ENCODE assay signal across 1 cellular context in the genomic region with DNA sequence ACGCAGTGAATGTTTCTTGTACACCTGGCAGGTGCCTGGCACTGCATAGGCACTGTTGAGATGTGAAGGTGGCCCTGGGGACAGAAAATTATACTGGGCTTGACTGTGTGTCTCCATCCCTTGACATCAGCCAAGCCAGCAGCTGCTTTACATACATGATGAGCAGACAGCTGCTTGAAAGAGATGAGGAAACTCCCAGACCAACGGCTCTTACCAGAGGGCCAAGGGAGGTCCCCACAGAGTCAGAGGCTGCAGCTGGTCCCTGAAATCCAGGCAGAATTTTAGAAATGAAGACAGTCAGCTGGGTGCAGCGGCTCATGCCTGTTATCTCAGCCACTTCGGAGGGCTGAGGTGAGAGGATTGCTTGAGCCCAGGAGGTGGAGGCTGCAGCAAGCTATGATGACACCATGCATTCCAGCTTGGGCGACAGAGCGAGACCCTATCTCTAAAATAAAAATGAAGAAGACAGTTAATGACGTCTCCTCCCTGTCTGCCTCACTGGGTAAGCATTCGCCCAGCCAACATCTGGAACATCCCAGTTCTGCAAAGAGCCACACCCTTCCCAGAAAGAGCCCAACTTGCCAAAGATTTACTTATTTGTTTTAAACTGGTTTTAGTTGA.
TF ChIP-seq lines count a peak whose summit lies in the region.

No MANE protein-coding gene starts in this region.

TF ChIP-seq in GM12878, 131 proteins besides CTCF, POLR2A, EP300 and RAD21 (continued from another document):
- TF ChIP-seq, protein P1, sequence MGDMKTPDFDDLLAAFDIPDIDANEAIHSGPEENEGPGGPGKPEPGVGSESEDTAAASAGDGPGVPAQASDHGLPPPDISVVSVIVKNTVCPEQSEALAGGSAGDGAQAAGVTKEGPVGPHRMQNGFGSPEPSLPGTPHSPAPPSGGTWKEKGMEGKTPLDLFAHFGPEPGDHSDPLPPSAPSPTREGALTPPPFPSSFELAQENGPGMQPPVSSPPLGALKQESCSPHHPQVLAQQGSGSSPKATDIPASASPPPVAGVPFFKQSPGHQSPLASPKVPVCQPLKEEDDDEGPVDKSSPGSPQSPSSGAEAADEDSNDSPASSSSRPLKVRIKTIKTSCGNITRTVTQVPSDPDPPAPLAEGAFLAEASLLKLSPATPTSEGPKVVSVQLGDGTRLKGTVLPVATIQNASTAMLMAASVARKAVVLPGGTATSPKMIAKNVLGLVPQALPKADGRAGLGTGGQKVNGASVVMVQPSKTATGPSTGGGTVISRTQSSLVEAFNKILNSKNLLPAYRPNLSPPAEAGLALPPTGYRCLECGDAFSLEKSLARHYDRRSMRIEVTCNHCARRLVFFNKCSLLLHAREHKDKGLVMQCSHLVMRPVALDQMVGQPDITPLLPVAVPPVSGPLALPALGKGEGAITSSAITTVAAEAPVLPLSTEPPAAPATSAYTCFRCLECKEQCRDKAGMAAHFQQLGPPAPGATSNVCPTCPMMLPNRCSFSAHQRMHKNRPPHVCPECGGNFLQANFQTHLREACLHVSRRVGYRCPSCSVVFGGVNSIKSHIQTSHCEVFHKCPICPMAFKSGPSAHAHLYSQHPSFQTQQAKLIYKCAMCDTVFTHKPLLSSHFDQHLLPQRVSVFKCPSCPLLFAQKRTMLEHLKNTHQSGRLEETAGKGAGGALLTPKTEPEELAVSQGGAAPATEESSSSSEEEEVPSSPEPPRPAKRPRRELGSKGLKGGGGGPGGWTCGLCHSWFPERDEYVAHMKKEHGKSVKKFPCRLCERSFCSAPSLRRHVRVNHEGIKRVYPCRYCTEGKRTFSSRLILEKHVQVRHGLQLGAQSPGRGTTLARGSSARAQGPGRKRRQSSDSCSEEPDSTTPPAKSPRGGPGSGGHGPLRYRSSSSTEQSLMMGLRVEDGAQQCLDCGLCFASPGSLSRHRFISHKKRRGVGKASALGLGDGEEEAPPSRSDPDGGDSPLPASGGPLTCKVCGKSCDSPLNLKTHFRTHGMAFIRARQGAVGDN (IDR thresholded peaks at IDR 0.05) = peak; percentile 31; the same call in 1 of the 2 replicates
- TF ChIP-seq IKZF1 (conservative IDR thresholded peaks at IDR 0.05) (peak; percentile 62), NRF1 (conservative IDR thresholded peaks at IDR 0.05; ENCODE audit: low read depth, low read length) (no peak), EED (IDR thresholded peaks at IDR 0.05; ENCODE audit: low read depth) (peak; percentile 88), TCF3 (IDR thresholded peaks at IDR 0.05; ENCODE audit: borderline replicate concordance, insufficient read depth, low read depth, low read length) (peak; percentile 71; the same call in 1 of the 2 replicates), MYB (IDR thresholded peaks at IDR 0.05; ENCODE audit: borderline replicate concordance, low read depth, low read length) (peak; percentile 60; the same call in 1 of the 2 replicates), LARP7 (IDR thresholded peaks at IDR 0.05) (no peak), IKZF2 (IDR thresholded peaks at IDR 0.05) (peak; percentile 45 to 51; a peak in 3 of 4 replicates), BHLHE40 (IDR thresholded peaks at IDR 0.05; ENCODE audit: borderline replicate concordance in 1 of 2, low read depth in 2 of 2, low read length in 1 of 2) (peak in 1 of 2 experiments; percentile 39; a peak in 1 of 4 replicates), PAX5 (IDR thresholded peaks at IDR 0.05; ENCODE audit: borderline replicate concordance, low read depth, low read length) (peak; percentile 9; the same call in 1 of the 2 replicates), HDAC6 (IDR thresholded peaks at IDR 0.05; ENCODE audit: unreplicated experiment) (no peak), NBN (IDR thresholded peaks at IDR 0.05) (0 out of 2 replicates have a peak, but pooled peaks have one; percentile 25), RUNX3 (IDR thresholded peaks at IDR 0.05; ENCODE audit: low read length) (0 out of 2 replicates have a peak, but pooled peaks have one; percentile 28), ATF7 (IDR thresholded peaks at IDR 0.05; ENCODE audit: low read depth) (peak; percentile 42), DPF2 (IDR thresholded peaks at IDR 0.05) (0 out of 2 replicates have a peak, but pooled peaks have one; percentile 47), RFX5 (IDR thresholded peaks at IDR 0.05; ENCODE audit: low read depth, low read length) (peak; percentile 30; the same call in 1 of the 2 replicates), CREB1 (IDR thresholded peaks at IDR 0.05; ENCODE audit: low read depth) (peak; percentile 55), JUNB (IDR thresholded peaks at IDR 0.05) (peak; percentile 53), POLR2AphosphoS5 (IDR thresholded peaks at IDR 0.05; ENCODE audit: low read length) (0 out of 2 replicates have a peak, but pooled peaks have one; percentile 25)
- TF ChIP-seq, protein P2, sequence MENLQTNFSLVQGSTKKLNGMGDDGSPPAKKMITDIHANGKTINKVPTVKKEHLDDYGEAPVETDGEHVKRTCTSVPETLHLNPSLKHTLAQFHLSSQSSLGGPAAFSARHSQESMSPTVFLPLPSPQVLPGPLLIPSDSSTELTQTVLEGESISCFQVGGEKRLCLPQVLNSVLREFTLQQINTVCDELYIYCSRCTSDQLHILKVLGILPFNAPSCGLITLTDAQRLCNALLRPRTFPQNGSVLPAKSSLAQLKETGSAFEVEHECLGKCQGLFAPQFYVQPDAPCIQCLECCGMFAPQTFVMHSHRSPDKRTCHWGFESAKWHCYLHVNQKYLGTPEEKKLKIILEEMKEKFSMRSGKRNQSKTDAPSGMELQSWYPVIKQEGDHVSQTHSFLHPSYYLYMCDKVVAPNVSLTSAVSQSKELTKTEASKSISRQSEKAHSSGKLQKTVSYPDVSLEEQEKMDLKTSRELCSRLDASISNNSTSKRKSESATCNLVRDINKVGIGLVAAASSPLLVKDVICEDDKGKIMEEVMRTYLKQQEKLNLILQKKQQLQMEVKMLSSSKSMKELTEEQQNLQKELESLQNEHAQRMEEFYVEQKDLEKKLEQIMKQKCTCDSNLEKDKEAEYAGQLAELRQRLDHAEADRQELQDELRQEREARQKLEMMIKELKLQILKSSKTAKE (IDR thresholded peaks at IDR 0.05; ENCODE audit: low read depth, poor library complexity, severe bottlenecking) = peak; percentile 25
- TF ChIP-seq, protein P3, sequence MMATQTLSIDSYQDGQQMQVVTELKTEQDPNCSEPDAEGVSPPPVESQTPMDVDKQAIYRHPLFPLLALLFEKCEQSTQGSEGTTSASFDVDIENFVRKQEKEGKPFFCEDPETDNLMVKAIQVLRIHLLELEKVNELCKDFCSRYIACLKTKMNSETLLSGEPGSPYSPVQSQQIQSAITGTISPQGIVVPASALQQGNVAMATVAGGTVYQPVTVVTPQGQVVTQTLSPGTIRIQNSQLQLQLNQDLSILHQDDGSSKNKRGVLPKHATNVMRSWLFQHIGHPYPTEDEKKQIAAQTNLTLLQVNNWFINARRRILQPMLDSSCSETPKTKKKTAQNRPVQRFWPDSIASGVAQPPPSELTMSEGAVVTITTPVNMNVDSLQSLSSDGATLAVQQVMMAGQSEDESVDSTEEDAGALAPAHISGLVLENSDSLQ (IDR thresholded peaks at IDR 0.05) = peak; percentile 69
- TF ChIP-seq, protein P4, sequence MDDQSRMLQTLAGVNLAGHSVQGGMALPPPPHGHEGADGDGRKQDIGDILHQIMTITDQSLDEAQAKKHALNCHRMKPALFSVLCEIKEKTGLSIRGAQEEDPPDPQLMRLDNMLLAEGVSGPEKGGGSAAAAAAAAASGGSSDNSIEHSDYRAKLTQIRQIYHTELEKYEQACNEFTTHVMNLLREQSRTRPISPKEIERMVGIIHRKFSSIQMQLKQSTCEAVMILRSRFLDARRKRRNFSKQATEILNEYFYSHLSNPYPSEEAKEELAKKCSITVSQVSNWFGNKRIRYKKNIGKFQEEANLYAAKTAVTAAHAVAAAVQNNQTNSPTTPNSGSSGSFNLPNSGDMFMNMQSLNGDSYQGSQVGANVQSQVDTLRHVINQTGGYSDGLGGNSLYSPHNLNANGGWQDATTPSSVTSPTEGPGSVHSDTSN (IDR thresholded peaks at IDR 0.05; ENCODE audit: insufficient replicate concordance, low read depth, low read length) = peak; percentile 44
- TF ChIP-seq, protein P5, sequence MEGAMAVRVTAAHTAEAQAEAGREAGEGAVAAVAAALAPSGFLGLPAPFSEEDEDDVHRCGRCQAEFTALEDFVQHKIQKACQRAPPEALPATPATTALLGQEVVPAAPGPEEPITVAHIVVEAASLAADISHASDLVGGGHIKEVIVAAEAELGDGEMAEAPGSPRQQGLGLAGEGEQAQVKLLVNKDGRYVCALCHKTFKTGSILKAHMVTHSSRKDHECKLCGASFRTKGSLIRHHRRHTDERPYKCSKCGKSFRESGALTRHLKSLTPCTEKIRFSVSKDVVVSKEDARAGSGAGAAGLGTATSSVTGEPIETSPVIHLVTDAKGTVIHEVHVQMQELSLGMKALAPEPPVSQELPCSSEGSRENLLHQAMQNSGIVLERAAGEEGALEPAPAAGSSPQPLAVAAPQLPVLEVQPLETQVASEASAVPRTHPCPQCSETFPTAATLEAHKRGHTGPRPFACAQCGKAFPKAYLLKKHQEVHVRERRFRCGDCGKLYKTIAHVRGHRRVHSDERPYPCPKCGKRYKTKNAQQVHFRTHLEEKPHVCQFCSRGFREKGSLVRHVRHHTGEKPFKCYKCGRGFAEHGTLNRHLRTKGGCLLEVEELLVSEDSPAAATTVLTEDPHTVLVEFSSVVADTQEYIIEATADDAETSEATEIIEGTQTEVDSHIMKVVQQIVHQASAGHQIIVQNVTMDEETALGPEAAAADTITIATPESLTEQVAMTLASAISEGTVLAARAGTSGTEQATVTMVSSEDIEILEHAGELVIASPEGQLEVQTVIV (IDR thresholded peaks at IDR 0.05; ENCODE audit: borderline replicate concordance, partially characterized antibody) = no peak
- TF ChIP-seq, protein P6, sequence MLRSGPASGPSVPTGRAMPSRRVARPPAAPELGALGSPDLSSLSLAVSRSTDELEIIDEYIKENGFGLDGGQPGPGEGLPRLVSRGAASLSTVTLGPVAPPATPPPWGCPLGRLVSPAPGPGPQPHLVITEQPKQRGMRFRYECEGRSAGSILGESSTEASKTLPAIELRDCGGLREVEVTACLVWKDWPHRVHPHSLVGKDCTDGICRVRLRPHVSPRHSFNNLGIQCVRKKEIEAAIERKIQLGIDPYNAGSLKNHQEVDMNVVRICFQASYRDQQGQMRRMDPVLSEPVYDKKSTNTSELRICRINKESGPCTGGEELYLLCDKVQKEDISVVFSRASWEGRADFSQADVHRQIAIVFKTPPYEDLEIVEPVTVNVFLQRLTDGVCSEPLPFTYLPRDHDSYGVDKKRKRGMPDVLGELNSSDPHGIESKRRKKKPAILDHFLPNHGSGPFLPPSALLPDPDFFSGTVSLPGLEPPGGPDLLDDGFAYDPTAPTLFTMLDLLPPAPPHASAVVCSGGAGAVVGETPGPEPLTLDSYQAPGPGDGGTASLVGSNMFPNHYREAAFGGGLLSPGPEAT (IDR thresholded peaks at IDR 0.05; ENCODE audit: low read depth) = peak; percentile 64; the same call in 1 of the 2 replicates
- TF ChIP-seq, protein P7, sequence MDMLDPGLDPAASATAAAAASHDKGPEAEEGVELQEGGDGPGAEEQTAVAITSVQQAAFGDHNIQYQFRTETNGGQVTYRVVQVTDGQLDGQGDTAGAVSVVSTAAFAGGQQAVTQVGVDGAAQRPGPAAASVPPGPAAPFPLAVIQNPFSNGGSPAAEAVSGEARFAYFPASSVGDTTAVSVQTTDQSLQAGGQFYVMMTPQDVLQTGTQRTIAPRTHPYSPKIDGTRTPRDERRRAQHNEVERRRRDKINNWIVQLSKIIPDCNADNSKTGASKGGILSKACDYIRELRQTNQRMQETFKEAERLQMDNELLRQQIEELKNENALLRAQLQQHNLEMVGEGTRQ (IDR thresholded peaks at IDR 0.05; ENCODE audit: borderline replicate concordance, low read depth, low read length) = no peak
